22 cellular contexts compared by ENCODE assay signal in the genomic region with DNA sequence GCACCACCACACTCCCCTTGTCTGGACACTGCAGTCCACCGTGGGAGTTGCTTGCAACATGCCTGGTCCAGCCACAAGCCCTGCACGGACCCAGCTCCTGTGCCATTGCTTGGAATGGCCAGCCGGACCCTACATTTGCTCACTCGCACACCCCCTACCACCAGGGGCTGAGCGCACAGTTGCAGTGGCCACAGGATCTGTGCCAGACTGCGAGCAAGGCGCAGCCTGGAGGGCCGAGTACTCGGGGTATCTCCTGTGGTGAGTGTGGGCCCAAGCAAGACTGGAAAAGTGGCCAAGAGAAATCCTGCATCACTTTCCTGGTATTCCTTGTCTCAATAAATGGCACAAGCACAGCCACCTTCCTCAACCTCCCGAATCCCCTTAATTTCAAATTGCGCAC.
"Had no signal": no experiment of that assay in that cellular context is flagged by ENCODE, and none has a peak within 500 bp of the region (broad histone marks: within the 10 kb centered on the region; RNA-seq: fewer than 3 reads in every experiment).

No MANE protein-coding gene starts in this region.

- H3K4me1 ChIP-seq: Peyer's patch, SJCRH30 had no signal

- H3K4me3 ChIP-seq: MG63, Peyer's patch, SJCRH30 had no signal

- H3K27me3 ChIP-seq: MG63, Peyer's patch, SJCRH30 had no signal

- H3K9me3 ChIP-seq: Peyer's patch had no signal

- H3K36me3 ChIP-seq: MG63, Peyer's patch, SJCRH30 had no signal

- DNase-seq: IMR-90, Karpas-422, KG1, MG63, NCI-H1092, NCI-H1105 treated with DMSO at 0.1 percent for 48 hours, NCI-H1417 treated with DMSO at 0.1 percent for 48 hours, NCI-H146, NCI-H1694 treated with DMSO at 0.1 percent for 48 hours, NCI-H1930, NCI-H2081, NCI-H2107, NCI-H2227 treated with DMSO at 0.1 percent for 48 hours, NCI-H524 treated with DMSO at 0.1 percent for 48 hours, NCI-H69, NCI-H774, PC-3, Peyer's patch, SHP77 treated with DMSO at 0.1 percent for 48 hours, SJCRH30 had no signal

- ATAC-seq: PC-3, Right ventricle myocardium inferior, SK-N-SH treated with all-trans-retinoic acid at 6 μM for 48 hours had no signal

- H3K27ac ChIP-seq: Peyer's patch, SJCRH30 had no signal
